In the genomic region with DNA sequence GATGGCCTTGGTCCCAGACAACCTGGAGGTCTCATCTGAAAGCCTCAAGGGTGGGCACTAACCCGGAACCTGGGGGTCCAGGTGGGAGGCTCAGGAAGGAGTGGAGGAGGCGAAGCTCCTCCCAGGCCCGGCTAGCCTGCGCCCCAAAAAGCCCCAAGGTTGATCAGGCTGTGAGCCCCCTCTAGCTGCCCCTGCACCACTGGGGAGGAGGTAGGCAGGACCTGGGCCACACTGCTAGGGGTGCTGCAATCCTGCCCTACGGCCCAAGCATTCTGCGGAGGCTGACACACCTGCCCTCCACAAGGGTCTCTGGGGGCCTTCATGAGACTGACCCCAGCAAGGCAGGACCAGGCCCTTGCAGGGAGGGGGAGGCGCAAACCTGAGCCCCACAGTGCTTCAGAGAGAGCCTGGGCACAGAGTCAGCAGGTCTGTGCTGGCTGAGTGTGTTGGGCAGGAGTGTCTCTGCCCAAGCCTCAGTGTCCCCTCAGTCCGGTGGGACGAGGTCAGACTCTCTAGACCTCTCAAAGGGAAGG, we compare ENCODE assay signal across 13 cellular contexts. TPM values are rescaled to one million over a fixed set of nuclear protein-coding genes. Genes with fewer than 3 reads are reported as not detected.
DNase-seq lines count a peak whose midpoint lies in the region; ATAC-seq and TF ChIP-seq lines count a peak whose summit lies in the region.
"Had no signal": no experiment of that assay in that cellular context is flagged by ENCODE, and none has a peak within 500 bp of the region (broad histone marks: within the 10 kb centered on the region; RNA-seq: fewer than 3 reads in every experiment).

No MANE protein-coding gene starts in this region.

- ATAC-seq in Right ventricle myocardium superior (ENCODE audit: poor library complexity), result peak; percentile 11
- ATAC-seq in heart right ventricle, result peak in 6 of 8 donors; percentile 1 to 3 (median 1)

- no peaks in the 10 kb centered on the region for H3K27me3 Mint-ChIP-seq in Calu3 (ENCODE audit: unreplicated experiment)

- BruUV-seq in Calu3 (replicated peaks; lab: Mats Ljungman, UMichigan), result no TSS peak

- H3K27me3 ChIP-seq in heart right ventricle (no peaks in the 10 kb centered on the region), muscle layer of colon (ENCODE audit: control insufficient read depth in 1 of 2, insufficient read depth in 2 of 2, low read length in 2 of 2) (no peaks in the 10 kb centered on the region), stomach smooth muscle (ENCODE audit: control insufficient read depth in 1 of 2, insufficient read depth in 2 of 2, low read length in 2 of 2) (no peaks in the 10 kb centered on the region)

- H3K9ac ChIP-seq in muscle layer of colon (ENCODE audit: low read length) (no peak overlapping the region), stomach smooth muscle (ENCODE audit: low read length in 2 of 2) (peak overlapping the region; percentile 23 to 36)
- H3K9ac ChIP-seq: BLaER1 treated with 17β-estradiol and CSF1 and Interleukin-3, amounts not matched to agents 10 nM and 100 nM had no signal

- 71 to 80% methylated on average over 9 of the region's 9 CpGs for WGBS in heart right ventricle, 2 donors

- no peak overlapping the region for H3K4me3 Mint-ChIP-seq in Calu3 (ENCODE audit: low read depth, unreplicated experiment)

- TF ChIP-seq CTCF in heart right ventricle (IDR thresholded peaks at IDR 0.05) (no peak), Calu3 (IDR thresholded peaks at IDR 0.05; ENCODE audit: unreplicated experiment) (no peak)

- H3K36me3 Mint-ChIP-seq in Calu3 (ENCODE audit: insufficient read depth, unreplicated experiment), result no peaks in the 10 kb centered on the region

- H3K4me1 ChIP-seq in heart right ventricle, result peaks cover 0 to 64% (median 41%) of the 10 kb centered on the region in 9 donors
- peaks cover 74% of the 10 kb centered on the region for H3K4me1 ChIP-seq in muscle layer of colon (ENCODE audit: insufficient read depth, low read length)
- peaks cover 78% of the 10 kb centered on the region for H3K4me1 ChIP-seq in stomach smooth muscle (ENCODE audit: control insufficient read depth, insufficient read depth, low read length)
- H3K4me1 ChIP-seq: HAP-1 had no signal

- peak overlapping the region in 3 of 10 donors; percentile 55 to 74 (median 73) for H3K27ac ChIP-seq in heart right ventricle
- peak overlapping the region; percentile 1 for H3K27ac ChIP-seq in muscle layer of colon (ENCODE audit: low read depth, low read length)
- H3K27ac ChIP-seq in stomach smooth muscle (ENCODE audit: low read length), result peak overlapping the region; percentile 73
- H3K27ac ChIP-seq: BLaER1 treated with 17β-estradiol and CSF1 and Interleukin-3, amounts not matched to agents 10 nM and 100 nM had no signal

- H3K4me1 Mint-ChIP-seq in Calu3 (ENCODE audit: low read depth, unreplicated experiment), result peaks cover 32% of the 10 kb centered on the region

- no peak overlapping the region for H3K27ac Mint-ChIP-seq in Calu3 (ENCODE audit: unreplicated experiment)

- H3K4me3 ChIP-seq in heart right ventricle, result no peak overlapping the region
- no peak overlapping the region for H3K4me3 ChIP-seq in muscle layer of colon (ENCODE audit: low read depth in 1 of 2, low read length in 2 of 2)
- no peak overlapping the region for H3K4me3 ChIP-seq in stomach smooth muscle (ENCODE audit: low read length in 2 of 2)
- H3K4me3 ChIP-seq: BLaER1 treated with 17β-estradiol and CSF1 and Interleukin-3, amounts not matched to agents 10 nM and 100 nM; HAP-1 had no signal

- CTCF ChIA-PET in Calu3 (lab: Charles Lee), result interaction anchor here (1.1 kb wide), 1 partner anchor 27 kb away, joined by 3 read pairs; no protein-coding TSS in a partner anchor

- intact Hi-C loops in Right ventricle myocardium superior (cut with DNase I) (no loop called here), cardiac septum (cut with DNase I) (no loop called here), heart right ventricle (cut with DNase I) (no loop called here), Calu3 (cut with micrococcal nuclease; ENCODE audit: unreplicated experiment) (no loop called here)

- H3K36me3 ChIP-seq in heart right ventricle (no peaks in the 10 kb centered on the region), muscle layer of colon (ENCODE audit: insufficient read depth, low read length) (no peaks in the 10 kb centered on the region), stomach smooth muscle (ENCODE audit: control insufficient read depth in 2 of 2, insufficient read depth in 2 of 2, low read length in 2 of 2) (no peaks in the 10 kb centered on the region)
- H3K36me3 ChIP-seq: BLaER1 treated with 17β-estradiol and CSF1 and Interleukin-3, amounts not matched to agents 10 nM and 100 nM; HAP-1 had no signal

- DNase-seq in Right ventricle myocardium superior, result no peak
- no peak for DNase-seq in cardiac septum (ENCODE audit: low spot score)
- no peak for DNase-seq in heart right ventricle
- DNase-seq in glomerular visceral epithelial cell (ENCODE audit: extremely low spot score), result no peak
- no peak for DNase-seq in stimulated activated CD8-positive, alpha-beta memory T cell treated with anti-CD3 and anti-CD28 coated beads, Interleukin-4, amount 100 ng/mL, for 48 hours
- no peak for DNase-seq in Calu3
- DNase-seq: 8988T, NCI-H2029, NCI-H524 treated with DMSO at 0.1 percent for 48 hours had no signal

- no peaks in the 10 kb centered on the region for H3K9me3 Mint-ChIP-seq in Calu3 (ENCODE audit: low read depth, unreplicated experiment)

- H3K9me3 ChIP-seq in heart right ventricle (no peaks in the 10 kb centered on the region), muscle layer of colon (ENCODE audit: low read length) (no peaks in the 10 kb centered on the region), stomach smooth muscle (ENCODE audit: control insufficient read depth in 2 of 2, low read length in 2 of 2) (no peaks in the 10 kb centered on the region)
- H3K9me3 ChIP-seq: BLaER1 treated with 17β-estradiol and CSF1 and Interleukin-3, amounts not matched to agents 10 nM and 100 nM; HAP-1 had no signal

RNA-seq across cellular contexts. Expression of a gene that starts 51.9 kb away (rescaled TPM):
- total RNA-seq in Right ventricle myocardium superior, result 46.6 TPM
- 21.4 TPM for total RNA-seq in cardiac septum
- total RNA-seq in heart right ventricle, result 10 to 100 TPM; 28.7 to 50.2 (median 32.1) TPM
- polyA plus RNA-seq in heart right ventricle, result 10 to 100 TPM in 1 of 2 donors, 1 to 10 TPM in 1; 9.0 to 23.8 TPM
- 44.6 and 45.1 TPM in 2 replicates for total RNA-seq in Calu3 (2022)
